In genomic region chr11:90332415-90332814, GRCh38 we compare ENCODE assay signal across 23 cellular contexts.
DNase-seq lines count a peak whose midpoint lies in the region; ATAC-seq and FAIRE-seq lines count a peak whose summit lies in the region.
"Had no signal": no experiment of that assay in that cellular context is flagged by ENCODE, and none has a peak within 500 bp of the region (broad histone marks: within the 10 kb centered on the region; RNA-seq: fewer than 3 reads in every experiment).

No MANE protein-coding gene starts in this region.

- no peak for ATAC-seq in HG02973 (IDR thresholded peaks at IDR 0.05; ENCODE audit: unreplicated experiment)
- ATAC-seq in HG02840 (IDR thresholded peaks at IDR 0.05; ENCODE audit: low FRiP score, unreplicated experiment), result no peak
- ATAC-seq in HG02884 (IDR thresholded peaks at IDR 0.05; ENCODE audit: unreplicated experiment), result no peak

- no peak overlapping the region for H3K27ac ChIP-seq in epithelial cell of prostate
- H3K27ac ChIP-seq: HL-60 had no signal

- no peak for FAIRE-seq in urothelium cell line (lab: Jason Lieb, UNC)
- FAIRE-seq: GM12892 had no signal

- peak; percentile 8 for DNase-seq in HS-5 (ENCODE audit: low read depth)
- DNase-seq in SK-MEL-5 (ENCODE audit: low read depth, low spot score), result peak; percentile 23
- DNase-seq in epithelial cell of prostate (ENCODE audit: low read depth, low spot score), result peak; percentile 29
- peak; percentile 11 for DNase-seq in urothelium cell line (ENCODE audit: low spot score)
- DNase-seq: ACHN, AML-193, COR-L47, DMS153, H9, KBM-7, MG63, NCI-H1105, NCI-H1694, NCI-H2107, NCI-H345, NCI-H526 treated with DMSO at 0.1 percent for 48 hours, RPMI8226, SIG-M5 had no signal

- in situ Hi-C loops in SK-MEL-5 (cut with HindIII; ENCODE audit: low pct_unique_long_range_greater_than_20kb, low sequenced_read_pairs), result no loop called here
